In the genomic region with DNA sequence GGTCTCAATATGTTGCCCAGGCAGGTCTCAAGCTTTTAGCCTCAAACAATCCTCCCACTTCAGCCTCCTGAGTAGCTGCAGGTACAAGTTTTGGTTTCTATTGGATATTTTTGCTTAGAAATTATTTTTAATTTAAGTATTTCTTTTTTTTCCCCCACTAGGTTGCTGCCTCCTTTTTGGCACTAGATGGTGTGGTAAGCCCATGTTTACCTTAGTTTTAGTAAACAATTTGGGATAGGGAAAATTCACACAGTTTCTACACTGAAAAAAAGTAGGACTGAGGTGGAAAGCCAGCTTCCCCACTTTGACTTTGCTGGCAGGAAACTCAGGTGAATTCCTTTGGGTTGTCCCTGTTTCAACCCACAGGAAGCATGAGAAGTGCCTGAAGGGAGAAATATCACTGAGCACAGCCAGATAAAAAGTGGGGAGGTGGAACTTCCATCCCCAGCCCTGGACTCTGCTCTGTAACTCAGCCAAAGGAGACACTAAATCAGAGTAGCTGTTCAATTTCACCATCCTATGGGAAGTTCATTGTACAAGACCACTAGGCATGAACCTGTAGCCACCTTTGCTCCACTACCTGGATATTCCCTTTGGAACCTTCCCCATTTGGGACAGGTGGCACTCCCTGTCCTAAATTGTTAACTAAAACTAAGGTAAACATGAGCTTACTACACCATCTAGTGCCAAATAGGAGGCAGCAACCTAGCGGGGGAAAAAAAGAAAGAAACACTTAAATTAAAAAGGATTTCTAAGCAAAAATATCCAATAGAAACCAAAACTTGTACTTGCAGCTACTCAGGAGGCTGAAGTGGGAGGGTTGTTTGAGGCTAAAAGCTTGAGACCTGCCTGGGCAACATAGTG, we compare ENCODE assay signal across 20 cellular contexts.
DNase-seq lines count a peak whose midpoint lies in the region; ATAC-seq, FAIRE-seq and TF ChIP-seq lines count a peak whose summit lies in the region.
"Had no signal": no experiment of that assay in that cellular context is flagged by ENCODE, and none has a peak within 500 bp of the region (broad histone marks: within the 10 kb centered on the region; RNA-seq: fewer than 3 reads in every experiment).

No MANE protein-coding gene starts in this region.

- H3K9ac ChIP-seq in astrocyte (ENCODE audit: low read length) = no peak overlapping the region

- ATAC-seq in Right ventricle myocardium inferior = no peak
- ATAC-seq in foreskin keratinocyte = no peak
- ATAC-seq in mucosa of descending colon = no peak
- no peak for ATAC-seq in HG03095 (IDR thresholded peaks at IDR 0.05; ENCODE audit: unreplicated experiment)
- ATAC-seq: activated CD8-positive, alpha-beta T cell treated with anti-CD3 and anti-CD28 coated beads for 36 hours; effector memory CD8-positive, alpha-beta T cell; left ventricle myocardium superior; naive thymus-derived CD4-positive, alpha-beta T cell; psoas muscle; stimulated activated naive CD8-positive, alpha-beta T cell treated with anti-CD3 and anti-CD28 coated beads, Interleukin-15, Interleukin-2, amounts not matched to agents 100 U/mL and 50 U/mL, for 24 hours had no signal

- DNase-seq in cardiac muscle cell (ENCODE audit: low read depth in 1 of 2, low spot score in 1 of 2) (peak in 1 of 2 donors; percentile 15), Right ventricle myocardium inferior (ENCODE audit: missing footprints) (no peak), astrocyte (ENCODE audit: low read depth) (no peak), foreskin keratinocyte (no peak), mucosa of descending colon (no peak), urothelium cell line (ENCODE audit: low spot score) (no peak), RKO (ENCODE audit: low spot score) (no peak)
- DNase-seq: activated CD8-positive, alpha-beta T cell treated with anti-CD3 and anti-CD28 coated beads for 36 hours; activated naive CD8-positive, alpha-beta T cell treated with anti-CD3 and anti-CD28 coated beads for 36 hours; activated T-cell treated with anti-CD3 and anti-CD28 coated beads, Interleukin-2, amount 50 U/mL, for 48 hours; effector memory CD8-positive, alpha-beta T cell; GOT3; left ventricle myocardium superior; naive thymus-derived CD4-positive, alpha-beta T cell; NCI-H1930; NCI-H524 treated with DMSO at 0.1 percent for 48 hours; psoas muscle; stimulated activated naive CD8-positive, alpha-beta T cell treated with anti-CD3 and anti-CD28 coated beads, Interleukin-15, Interleukin-2, amounts not matched to agents 100 U/mL and 50 U/mL, for 24 hours had no signal

- no peaks in the 10 kb centered on the region for H3K4me1 Mint-ChIP-seq in astrocyte (ENCODE audit: low read depth, unreplicated experiment)
- H3K4me1 Mint-ChIP-seq: activated naive CD8-positive, alpha-beta T cell treated with anti-CD3 and anti-CD28 coated beads for 36 hours; naive thymus-derived CD4-positive, alpha-beta T cell had no signal

- intact Hi-C loops in Right ventricle myocardium inferior (cut with DNase I) (no loop called here), mucosa of descending colon (cut with DNase I, micrococcal nuclease) (no loop called here)

- H3K27me3 Mint-ChIP-seq in astrocyte (ENCODE audit: low read depth, unreplicated experiment) = no peaks in the 10 kb centered on the region
- H3K27me3 Mint-ChIP-seq: activated CD8-positive, alpha-beta T cell treated with anti-CD3 and anti-CD28 coated beads for 36 hours; activated naive CD8-positive, alpha-beta T cell treated with anti-CD3 and anti-CD28 coated beads for 36 hours; effector memory CD8-positive, alpha-beta T cell; naive thymus-derived CD4-positive, alpha-beta T cell had no signal

- FAIRE-seq in astrocyte (lab: Jason Lieb, UNC) = no peak
- FAIRE-seq in urothelium cell line (lab: Jason Lieb, UNC) = no peak
- FAIRE-seq: GM12891 had no signal

- H3K36me3 ChIP-seq in cardiac muscle cell = no peaks in the 10 kb centered on the region
- H3K36me3 ChIP-seq in astrocyte (ENCODE audit: insufficient read depth, low read length) = no peaks in the 10 kb centered on the region
- no peaks in the 10 kb centered on the region for H3K36me3 ChIP-seq in mucosa of descending colon (ENCODE audit: low read depth)

- peaks cover 18% of the 10 kb centered on the region for H3K9me3 Mint-ChIP-seq in astrocyte (ENCODE audit: unreplicated experiment)

- H3K4me2 ChIP-seq in astrocyte (ENCODE audit: low read length) = no peak overlapping the region

- H3K27ac Mint-ChIP-seq in astrocyte (ENCODE audit: unreplicated experiment) = no peak overlapping the region
- H3K27ac Mint-ChIP-seq: activated CD8-positive, alpha-beta T cell treated with anti-CD3 and anti-CD28 coated beads for 36 hours; activated naive CD8-positive, alpha-beta T cell treated with anti-CD3 and anti-CD28 coated beads for 36 hours; effector memory CD8-positive, alpha-beta T cell; naive thymus-derived CD4-positive, alpha-beta T cell had no signal

- peaks cover 5% of the 10 kb centered on the region for H3K27me3 ChIP-seq in cardiac muscle cell
- H3K27me3 ChIP-seq in astrocyte (ENCODE audit: insufficient read depth, low read length) = no peaks in the 10 kb centered on the region
- H3K27me3 ChIP-seq in foreskin keratinocyte = no peaks in the 10 kb centered on the region

- no peak overlapping the region for H2AFZ ChIP-seq in astrocyte (ENCODE audit: low read depth, low read length)

- no peaks in the 10 kb centered on the region for H3K9me3 ChIP-seq in cardiac muscle cell (ENCODE audit: low read depth)
- H3K9me3 ChIP-seq in astrocyte (ENCODE audit: insufficient read depth, low read depth, low read length) = peaks cover 3% of the 10 kb centered on the region
- peaks cover 6% of the 10 kb centered on the region for H3K9me3 ChIP-seq in mucosa of descending colon
- H3K9me3 ChIP-seq: psoas muscle had no signal

- no peaks in the 10 kb centered on the region for H3K4me1 ChIP-seq in cardiac muscle cell (ENCODE audit: low read depth)
- H3K4me1 ChIP-seq in astrocyte (ENCODE audit: insufficient read depth, low read length) = no peaks in the 10 kb centered on the region
- H3K4me1 ChIP-seq in foreskin keratinocyte = no peaks in the 10 kb centered on the region
- no peaks in the 10 kb centered on the region for H3K4me1 ChIP-seq in mucosa of descending colon (ENCODE audit: low read depth)
- H3K4me1 ChIP-seq: psoas muscle had no signal

- H3K36me3 Mint-ChIP-seq in astrocyte (ENCODE audit: low read depth, unreplicated experiment) = peaks cover 5% of the 10 kb centered on the region
- H3K36me3 Mint-ChIP-seq: activated naive CD8-positive, alpha-beta T cell treated with anti-CD3 and anti-CD28 coated beads for 36 hours had no signal

- H3K79me2 ChIP-seq in astrocyte (ENCODE audit: insufficient read depth, low read length) = no peaks in the 10 kb centered on the region

- H3K4me3 ChIP-seq in cardiac muscle cell (no peak overlapping the region), astrocyte (ENCODE audit: insufficient read depth, low read depth, low read length) (no peak overlapping the region), mucosa of descending colon (no peak overlapping the region)
- H3K4me3 ChIP-seq: psoas muscle had no signal

- no peak overlapping the region for H3K4me3 Mint-ChIP-seq in astrocyte (ENCODE audit: unreplicated experiment)
- H3K4me3 Mint-ChIP-seq: activated CD8-positive, alpha-beta T cell treated with anti-CD3 and anti-CD28 coated beads for 36 hours; activated naive CD8-positive, alpha-beta T cell treated with anti-CD3 and anti-CD28 coated beads for 36 hours; effector memory CD8-positive, alpha-beta T cell; naive thymus-derived CD4-positive, alpha-beta T cell had no signal

- TF ChIP-seq CTCF in cardiac muscle cell (IDR thresholded peaks at IDR 0.05; ENCODE audit: low read depth, low read length) = peak; percentile 22
- peak; percentile 29 for TF ChIP-seq CTCF in astrocyte (IDR thresholded peaks at IDR 0.05; ENCODE audit: insufficient read depth, low read depth, low read length)
- peak; percentile 40 for TF ChIP-seq CTCF in foreskin keratinocyte (conservative IDR thresholded peaks at IDR 0.05)
- TF ChIP-seq CTCF in mucosa of descending colon (IDR thresholded peaks at IDR 0.05) = no peak

- H3K27ac ChIP-seq in cardiac muscle cell (no peak overlapping the region), astrocyte (ENCODE audit: low read depth, low read length) (no peak overlapping the region), foreskin keratinocyte (no peak overlapping the region)
- H3K27ac ChIP-seq: psoas muscle had no signal

- H4K20me1 ChIP-seq in astrocyte (ENCODE audit: insufficient read depth, low read length) = no peaks in the 10 kb centered on the region
